In the genomic region with DNA sequence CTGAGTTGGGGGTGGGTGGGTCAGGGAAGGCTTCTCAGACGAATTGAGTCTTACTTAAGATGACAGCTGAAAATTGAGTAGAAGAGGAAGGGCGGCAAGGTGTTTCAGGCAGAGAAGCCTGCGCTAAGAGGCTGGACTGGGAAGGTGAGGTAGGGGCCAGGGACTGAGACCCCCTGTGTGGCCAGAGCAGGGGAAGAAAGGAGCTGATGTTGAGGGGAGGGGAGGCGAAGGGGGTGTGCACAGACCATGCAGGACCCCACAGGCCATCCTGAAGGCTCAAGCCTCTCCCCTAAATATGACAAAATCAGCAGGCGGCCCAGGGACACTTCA, we compare ENCODE assay signal across 10 cellular contexts. TPM values are rescaled to one million over a fixed set of nuclear protein-coding genes. Genes with fewer than 3 reads are reported as not detected.
A peak's percentile ranks its signal among the peaks of the same experiment; 100 is the strongest.
DNase-seq lines count a peak whose midpoint lies in the region; ATAC-seq and TF ChIP-seq lines count a peak whose summit lies in the region.
"Had no signal": no experiment of that assay in that cellular context is flagged by ENCODE, and none has a peak within 500 bp of the region (broad histone marks: within the 10 kb centered on the region; RNA-seq: fewer than 3 reads in every experiment).

No MANE protein-coding gene starts in this region.

- no peak overlapping the region for H3K9ac ChIP-seq in parathyroid adenoma

- ATAC-seq in mucosa of descending colon, result no peak
- ATAC-seq: left lobe of liver had no signal

- WGBS in esophagus muscularis mucosa, result 65% methylated on average over 5 of the region's 5 CpGs

- H3K27me3 ChIP-seq in H7 (ENCODE audit: control insufficient read depth, insufficient read depth, low read length) (peaks cover 17% of the 10 kb centered on the region), SJSA1 (replicated peaks) (no peaks in the 10 kb centered on the region), esophagus muscularis mucosa (no peaks in the 10 kb centered on the region), parathyroid adenoma (ENCODE audit: control insufficient read depth, insufficient read depth, low read length) (no peaks in the 10 kb centered on the region)

- no peak for TF ChIP-seq CTCF in esophagus muscularis mucosa (IDR thresholded peaks at IDR 0.05)
- no peak for TF ChIP-seq CTCF in parathyroid adenoma (IDR thresholded peaks at IDR 0.05)
- TF ChIP-seq CTCF in mucosa of descending colon (IDR thresholded peaks at IDR 0.05), result no peak

- H3K27ac ChIP-seq in SJSA1 (peak overlapping the region; percentile 32; the same call in 1 of the 2 replicates), esophagus muscularis mucosa (replicated peaks in 1 of 4) (peak overlapping the region; percentile 8 to 94 (median 84)), parathyroid adenoma (no peak overlapping the region)

- intact Hi-C loops in esophagus muscularis mucosa (cut with DNase I) (no loop called here), mucosa of descending colon (cut with DNase I, micrococcal nuclease) (loop anchor here in 1 of 2 donors (5.0 kb wide), 1 partner anchor 70 kb away; no protein-coding TSS in a partner anchor)

- DNase-seq in H7 (no peak), SJSA1 (ENCODE audit: low read depth in 1 of 2, low spot score in 2 of 2) (no peak), esophagus muscularis mucosa (ENCODE audit: extremely low spot score) (no peak), mucosa of descending colon (no peak), GDM1 (lab: John Stamatoyannopoulos, UW) (no peak)
- DNase-seq in NK-92 treated with Interleukin-12 subunit alpha and Interleukin-12 subunit beta, amount 100 ng/mL, for 24 hours (lab: John Stamatoyannopoulos, UW), result no peak
- DNase-seq: NCI-H2107 had no signal

- H3K4me1 ChIP-seq in SJSA1 (replicated peaks), result peaks cover 36% of the 10 kb centered on the region
- H3K4me1 ChIP-seq in esophagus muscularis mucosa, result peaks cover 23 to 39% (median 34%) of the 10 kb centered on the region in 4 donors
- peaks cover 3% of the 10 kb centered on the region for H3K4me1 ChIP-seq in parathyroid adenoma
- peaks cover 12% of the 10 kb centered on the region for H3K4me1 ChIP-seq in mucosa of descending colon (ENCODE audit: low read depth)

- H3K4me2 ChIP-seq in parathyroid adenoma (ENCODE audit: low read length), result no peak overlapping the region

- no peak overlapping the region for H2AFZ ChIP-seq in parathyroid adenoma

- peak overlapping the region; percentile 46 for H3K4me3 ChIP-seq in H7 (ENCODE audit: insufficient read depth, low read depth, low read length)
- no peak overlapping the region for H3K4me3 ChIP-seq in SJSA1
- H3K4me3 ChIP-seq in esophagus muscularis mucosa, result peak overlapping the region in 2 of 4 donors; percentile 61 to 70
- H3K4me3 ChIP-seq in parathyroid adenoma (ENCODE audit: low read depth, low read length), result peak overlapping the region; percentile 48
- H3K4me3 ChIP-seq in mucosa of descending colon, result no peak overlapping the region

- no peaks in the 10 kb centered on the region for H3K79me2 ChIP-seq in parathyroid adenoma

- H3K36me3 ChIP-seq in H7 (replicated peaks; ENCODE audit: control insufficient read depth, insufficient read depth, low read length) (no peaks in the 10 kb centered on the region), SJSA1 (0 out of 2 replicates have a peak, but pooled peaks cover 7% of the 10 kb centered on the region), esophagus muscularis mucosa (no peaks in the 10 kb centered on the region), parathyroid adenoma (ENCODE audit: control insufficient read depth, insufficient read depth, low read length) (no peaks in the 10 kb centered on the region), mucosa of descending colon (ENCODE audit: low read depth) (no peaks in the 10 kb centered on the region)

- no peak for TF ChIP-seq POLR2A in esophagus muscularis mucosa (IDR thresholded peaks at IDR 0.05; ENCODE audit: low read depth)

- TF ChIP-seq EP300 in esophagus muscularis mucosa (IDR thresholded peaks at IDR 0.05), result no peak

- H3K9me3 ChIP-seq in SJSA1 (replicated peaks) (no peaks in the 10 kb centered on the region), esophagus muscularis mucosa (peaks cover 0 to 5% (median 0%) of the 10 kb centered on the region in 4 donors), parathyroid adenoma (ENCODE audit: control insufficient read depth, low read length) (no peaks in the 10 kb centered on the region), mucosa of descending colon (no peaks in the 10 kb centered on the region)

RNA-seq across cellular contexts. Expression of a gene that starts 40.6 kb away (rescaled TPM):
- total RNA-seq in H7 (2014; rRNA removed; shearing (Covaris generic)), result 1.6 and 5.0 TPM in 2 replicates
- total RNA-seq in SJSA1 (2014; rRNA removed; shearing (Covaris generic)), result 12.1 and 22.7 TPM in 2 replicates
- total RNA-seq in esophagus muscularis mucosa (1 to 10 TPM; 1.3 to 8.7 (median 3.7) TPM), mucosa of descending colon (100 to 1,000 TPM in 2 of 3 donors, 10 to 100 TPM in 1; 52.7 to 140 (median 108) TPM)
- total RNA-seq: SK-MEL-5 had no signal

Comparison
In these comparisons a context has a peak if more than half of its experiments do, and no peak if none do; other contexts are left out.
1. H3K4me3 ChIP-seq: peak in H7 (single experiment) and parathyroid adenoma (single experiment); none in SJSA1 (single experiment) and mucosa of descending colon (single experiment).